In the genomic region with DNA sequence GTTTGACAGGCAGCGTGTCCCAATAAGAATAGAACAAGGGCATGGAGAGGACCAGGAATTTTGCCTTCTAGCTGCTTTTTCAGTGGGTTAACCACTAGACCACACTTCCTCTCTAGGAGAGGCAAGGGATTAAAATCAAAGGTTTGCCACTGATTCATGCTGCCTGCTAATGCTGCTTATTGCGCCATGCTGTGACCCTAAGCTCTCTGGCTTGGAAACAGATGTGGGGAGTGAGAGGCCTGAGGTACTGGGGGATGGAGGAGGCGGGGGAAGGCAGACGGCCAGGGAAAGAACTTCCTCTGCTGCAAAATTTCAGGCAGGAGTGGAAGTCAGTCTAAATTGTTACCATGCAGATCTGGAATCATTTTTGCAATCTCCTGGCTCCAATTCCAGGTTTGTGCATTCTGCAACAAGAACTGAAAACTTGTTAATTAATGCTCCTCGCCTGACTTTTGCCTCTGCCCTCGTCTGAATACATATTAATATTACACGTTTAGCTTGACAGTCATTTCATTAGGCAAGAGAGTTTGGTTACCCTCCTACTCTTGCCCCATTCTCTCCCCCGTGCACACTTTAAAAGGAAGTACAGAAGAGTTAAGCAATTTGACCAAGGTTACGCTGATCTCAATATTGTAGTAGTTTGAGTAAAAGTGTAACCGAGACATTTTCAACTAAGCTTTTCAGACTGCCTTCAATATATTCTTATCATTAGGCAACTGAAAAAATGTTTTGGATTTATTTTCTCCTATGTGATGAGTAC, we compare ENCODE assay signal across 8 cellular contexts.
DNase-seq lines count a peak whose midpoint lies in the region; ATAC-seq and TF ChIP-seq lines count a peak whose summit lies in the region.

No MANE protein-coding gene starts in this region.

- peak; percentile 59 for ATAC-seq in GM21619 (IDR thresholded peaks at IDR 0.05; ENCODE audit: unreplicated experiment)
- no peak for ATAC-seq in memory B cell (ENCODE audit: low read depth)

- H3K4ac ChIP-seq in H9 (ENCODE audit: low read depth, low read length) = no peak overlapping the region

- POLR2A ChIA-PET in AG04450 (lab: Yijun Ruan, JAX) = interaction anchor here (0.6 to 2.7 kb wide), 8 partner anchors 38 to 277 kb away, joined by 3 to 29 read pairs (median 3); a partner anchor contains a TSS

- H3K4me3 Mint-ChIP-seq in memory B cell (peak overlapping the region; percentile 19), H9 (no peak overlapping the region)

- H3K14ac ChIP-seq in H9 (ENCODE audit: insufficient read depth, low read length) = no peak overlapping the region

- 0 out of 2 replicates have a peak, but pooled peaks cover 2% of the 10 kb centered on the region for H3K4me1 ChIP-seq in H9 (ENCODE audit: insufficient read depth, low read length)

- DNase-seq in AG04450 (ENCODE audit: low read depth, low spot score) (peak; percentile 93), NCI-H524 (lab: John Stamatoyannopoulos, UW) (peak; percentile 46 to 75), choroid plexus epithelial cell (ENCODE audit: low read depth) (peak; percentile 99), memory B cell (ENCODE audit: low spot score in 2 of 2) (no peak), ureter (ENCODE audit: low spot score) (peak; percentile 81), H9 (no peak), NCI-H146 treated with DMSO at 0.1 percent for 48 hours (lab: John Stamatoyannopoulos, UW; ENCODE audit: unreplicated experiment) (no peak)

- H3K27ac Mint-ChIP-seq in memory B cell (peak overlapping the region; percentile 21), H9 (no peak overlapping the region)

- H4K20me1 ChIP-seq in H9 (ENCODE audit: control insufficient read depth, insufficient read depth, insufficient read length) = peaks cover 3% of the 10 kb centered on the region

- H3K9me3 Mint-ChIP-seq in memory B cell (no peaks in the 10 kb centered on the region), H9 (no peaks in the 10 kb centered on the region; a peak in 1 of 5 replicates)

- no peaks in the 10 kb centered on the region for H3K79me2 ChIP-seq in H9 (ENCODE audit: insufficient read depth, low read length)

- H2BK12ac ChIP-seq in H9 (ENCODE audit: insufficient read length, low read depth, low read length) = no peak overlapping the region

- no peak overlapping the region for H4K8ac ChIP-seq in H9 (replicated peaks; ENCODE audit: insufficient read length, low read depth, low read length)

- H3K4me3 ChIP-seq in AG04450 (ENCODE audit: low read depth, low read length) = peak overlapping the region; percentile 52
- H3K4me3 ChIP-seq in choroid plexus epithelial cell (ENCODE audit: low read depth, low read length) = peak overlapping the region; percentile 6

- no peak overlapping the region for H2BK15ac ChIP-seq in H9 (ENCODE audit: low read depth, low read length)

- H2AK5ac ChIP-seq in H9 (ENCODE audit: insufficient read length, low read length) = no peak overlapping the region

- WGBS in H9 (ENCODE audit: extremely low coverage, insufficient read length, low lambda C conversion rate) = no CpG with 5 or more reads among the region's 10 CpGs

- H3K9ac ChIP-seq in H9 (ENCODE audit: extremely low read depth, insufficient read length, low read length) = no peak overlapping the region

- no peak overlapping the region for H4K5ac ChIP-seq in H9 (ENCODE audit: insufficient read length, low read depth, low read length)

- CTCF ChIA-PET in AG04450 (lab: Charles Lee) = interaction anchor here (1.4 kb wide), 1 partner anchor 128 kb away, joined by 3 read pairs; no protein-coding TSS in a partner anchor

- no peak overlapping the region for H3K56ac ChIP-seq in H9 (ENCODE audit: insufficient read length, low read depth, low read length)

- H3K4me1 Mint-ChIP-seq in memory B cell = peaks cover 15% of the 10 kb centered on the region
- peaks cover 16 to 20% of the 10 kb centered on the region in 2 experiments for H3K4me1 Mint-ChIP-seq in H9

- peaks cover 1% of the 10 kb centered on the region for H3K27me3 Mint-ChIP-seq in memory B cell
- no peaks in the 10 kb centered on the region; the same call in 1 of the 2 replicates for H3K27me3 Mint-ChIP-seq in H9 (ENCODE audit: low read depth)

- no peak overlapping the region for H3K4me2 ChIP-seq in H9 (ENCODE audit: insufficient read depth, insufficient read length, low read length)

- H3K27ac ChIP-seq in AG04450 (ENCODE audit: low read depth, low read length) (peak overlapping the region; percentile 89), H9 (ENCODE audit: insufficient read length, low read depth, low read length) (no peak overlapping the region)

- no peaks in the 10 kb centered on the region for H3K23me2 ChIP-seq in H9 (ENCODE audit: insufficient read length, low read depth, low read length, poor library complexity, severe bottlenecking)

- no peak overlapping the region for H2AFZ ChIP-seq in H9 (ENCODE audit: low read length)

- H2BK120ac ChIP-seq in H9 (ENCODE audit: low read depth, low read length, poor library complexity, severe bottlenecking) = no peak overlapping the region

- TF ChIP-seq CTCF in AG04450 (IDR thresholded peaks at IDR 0.05; ENCODE audit: low read depth, low read length) = no peak
- TF ChIP-seq CTCF in choroid plexus epithelial cell (conservative IDR thresholded peaks at IDR 0.05; ENCODE audit: low read depth, low read length) = no peak
- TF ChIP-seq CTCF in H9 (conservative IDR thresholded peaks at IDR 0.05) = no peak

- H4K91ac ChIP-seq in H9 (ENCODE audit: insufficient read length, low read depth, low read length) = no peak overlapping the region

- H3K79me1 ChIP-seq in H9 (ENCODE audit: insufficient read depth, low read depth, low read length, poor library complexity, severe bottlenecking) = no peaks in the 10 kb centered on the region

- H3K27me3 ChIP-seq in AG04450 (ENCODE audit: control insufficient read depth, insufficient read depth, low read length) = no peaks in the 10 kb centered on the region
- H3K27me3 ChIP-seq in H9 (ENCODE audit: insufficient read depth, low read length) = no peaks in the 10 kb centered on the region

- no peak overlapping the region for H2BK20ac ChIP-seq in H9 (ENCODE audit: low read depth, low read length, poor library complexity, severe bottlenecking)

- H3K36me3 Mint-ChIP-seq in memory B cell (no peaks in the 10 kb centered on the region), H9 (ENCODE audit: insufficient read depth in 1 of 3, low read depth in 3 of 3) (no peaks in the 10 kb centered on the region)

- no peak overlapping the region for H3K23ac ChIP-seq in H9 (ENCODE audit: insufficient read length, low read depth, low read length)

- no peak overlapping the region for H3K18ac ChIP-seq in H9 (ENCODE audit: insufficient read length, low read depth, low read length)

- H3K9me3 ChIP-seq in AG04450 (ENCODE audit: control insufficient read depth, insufficient read depth, low read length) = no peaks in the 10 kb centered on the region
- no peaks in the 10 kb centered on the region for H3K9me3 ChIP-seq in H9 (ENCODE audit: control insufficient read depth, low read depth, low read length)

- no peak overlapping the region for H2BK5ac ChIP-seq in H9 (ENCODE audit: insufficient read length, low read length)

- no peak overlapping the region for H3T11ph ChIP-seq in H9 (ENCODE audit: low read length)

Comparison
In these comparisons a context has a peak if more than half of its experiments do, and no peak if none do; other contexts are left out.
1. DNase-seq: peak in AG04450 (single experiment), NCI-H524 (2 of 2), choroid plexus epithelial cell (single experiment) and ureter (single experiment); none in memory B cell (0 of 2), H9 (single experiment) and NCI-H146 treated with DMSO at 0.1 percent for 48 hours (single experiment).